9 cellular contexts compared by ENCODE assay signal in genomic region chr3:10196389-10197052, GRCh38. TPM values are rescaled to one million over a fixed set of nuclear protein-coding genes. Genes with fewer than 3 reads are reported as not detected.
DNase-seq lines count a peak whose midpoint lies in the region; ATAC-seq and TF ChIP-seq lines count a peak whose summit lies in the region.
"Had no signal": no experiment of that assay in that cellular context is flagged by ENCODE, and none has a peak within 500 bp of the region (broad histone marks: within the 10 kb centered on the region; RNA-seq: fewer than 3 reads in every experiment).

No MANE protein-coding gene starts in this region.

- H3K9me3 ChIP-seq in T-helper 17 cell (ENCODE audit: control insufficient read depth, low read length, poor library complexity, severe bottlenecking): no peaks in the 10 kb centered on the region
- H3K9me3 ChIP-seq: left lung had no signal

- H3K27ac ChIP-seq in skin epidermis: peak overlapping the region in 14 of 21 experiments; percentile 15 to 96 (median 66)

- H3K9me3 Mint-ChIP-seq in glutamatergic neuron (ENCODE audit: unreplicated experiment): peaks cover 6% of the 10 kb centered on the region

- TF ChIP-seq POLR2A in GM19099 (IDR thresholded peaks at IDR 0.05; ENCODE audit: extremely low read depth, insufficient read length, low read depth): peak; percentile 34
- TF ChIP-seq POLR2A in erythroblast (IDR thresholded peaks at IDR 0.05; ENCODE audit: low read length): no peak

- DNase-seq in T-helper 17 cell: no peak
- DNase-seq in erythroblast (lab: John Stamatoyannopoulos, UW): peak; percentile 14 to 30
- no peak for DNase-seq in stimulated activated naive CD4-positive, alpha-beta T cell treated with Interleukin-2 at 50 U/mL for 16 hours (lab: John Stamatoyannopoulos, UW)
- DNase-seq in glutamatergic neuron: no peak
- DNase-seq: left lung had no signal

- H3K4me3 ChIP-seq in skin epidermis: no peak overlapping the region
- H3K4me3 ChIP-seq: left lung had no signal

- no peaks in the 10 kb centered on the region for H3K27me3 Mint-ChIP-seq in T-helper 17 cell
- H3K27me3 Mint-ChIP-seq in glutamatergic neuron (ENCODE audit: unreplicated experiment): peaks cover 2% of the 10 kb centered on the region

- H3K36me3 Mint-ChIP-seq in T-helper 17 cell (ENCODE audit: low read depth) (peaks cover 4% of the 10 kb centered on the region), glutamatergic neuron (ENCODE audit: unreplicated experiment) (no peaks in the 10 kb centered on the region)

- H3K4me3 Mint-ChIP-seq in T-helper 17 cell (no peak overlapping the region), glutamatergic neuron (ENCODE audit: unreplicated experiment) (no peak overlapping the region)

- H3K4me1 Mint-ChIP-seq in T-helper 17 cell (peaks cover 63% of the 10 kb centered on the region), glutamatergic neuron (ENCODE audit: low read depth, unreplicated experiment) (peaks cover 1% of the 10 kb centered on the region)

- H3K27ac Mint-ChIP-seq in T-helper 17 cell (peak overlapping the region; percentile 100), glutamatergic neuron (ENCODE audit: unreplicated experiment) (no peak overlapping the region)

- no peak for TF ChIP-seq CTCF in glutamatergic neuron (IDR thresholded peaks at IDR 0.05; ENCODE audit: partially characterized antibody, unreplicated experiment)

- ATAC-seq in T-helper 17 cell (no peak), GM21786 (IDR thresholded peaks at IDR 0.05; ENCODE audit: unreplicated experiment) (no peak), GM18502 (IDR thresholded peaks at IDR 0.05; ENCODE audit: poor library complexity, unreplicated experiment) (no peak)
- ATAC-seq: left lung had no signal

RNA-seq across cellular contexts. Expression of gene IRAK2, which starts 31.8 kb away (rescaled TPM):
- total RNA-seq in T-helper 17 cell (1 to 10 TPM; 4.6 to 5.0 TPM), glutamatergic neuron (ENCODE audit: unreplicated experiment) (0.20 TPM)

RNA-seq across cellular contexts. Expression of gene TATDN2, which starts 51.7 kb away (rescaled TPM):
- 10 to 100 TPM; 56.8 to 63.7 TPM for total RNA-seq in T-helper 17 cell
- 24.7 TPM for total RNA-seq in glutamatergic neuron (ENCODE audit: unreplicated experiment)

RNA-seq across cellular contexts. Expression of gene VHL, which starts 54.9 kb away (rescaled TPM):
- total RNA-seq in T-helper 17 cell (10 to 100 TPM; 56.3 to 63.7 TPM), glutamatergic neuron (ENCODE audit: unreplicated experiment) (69.2 TPM)

Comparison
In these comparisons a context has a peak if more than half of its experiments do, and no peak if none do; other contexts are left out.
1. DNase-seq: peak in erythroblast (2 of 2); none in T-helper 17 cell (0 of 3), stimulated activated naive CD4-positive, alpha-beta T cell treated with Interleukin-2 at 50 U/mL for 16 hours (single experiment) and glutamatergic neuron (single experiment).